19 cellular contexts compared by ENCODE assay signal in genomic region chr21:41294548-41295231, GRCh38. TPM values are rescaled to one million over a fixed set of nuclear protein-coding genes. Genes with fewer than 3 reads are reported as not detected.
"Had no signal": no experiment of that assay in that cellular context is flagged by ENCODE, and none has a peak within 500 bp of the region (broad histone marks: within the 10 kb centered on the region; RNA-seq: fewer than 3 reads in every experiment).

No MANE protein-coding gene starts in this region.

- ATAC-seq: gastrocnemius medialis; left ventricle myocardium superior; right cardiac atrium; stimulated activated naive CD8-positive, alpha-beta T cell treated with anti-CD3 and anti-CD28 coated beads, Interleukin-15, Interleukin-2, amounts not matched to agents 100 U/mL and 50 U/mL, for 24 hours had no signal

- H3K4me1 ChIP-seq: ascending aorta, gastrocnemius medialis, neural progenitor cell, prostate gland had no signal

- H3K27me3 ChIP-seq: ascending aorta, neural progenitor cell had no signal

- H3K9me3 ChIP-seq: ascending aorta, gastrocnemius medialis, prostate gland had no signal

- H3K36me3 ChIP-seq: ascending aorta, gastrocnemius medialis, neural progenitor cell, prostate gland, tibial artery had no signal

- DNase-seq: activated CD4-positive, alpha-beta T cell treated with anti-CD3 and anti-CD28 coated beads, Interleukin-2, amount 10 ng/mL, durations not matched to agents 24 days and 14 days; activated CD8-positive, alpha-beta memory T cell treated with anti-CD3 and anti-CD28 coated beads, Interleukin-2, amount 50 U/mL, for 4 hours; activated effector memory CD4-positive, alpha-beta T cell treated with Interleukin-2 at 50 U/mL for 16 hours; activated naive CD4-positive, alpha-beta T cell treated with anti-CD3 and anti-CD28 coated beads, Interleukin-2, amount 50 U/mL, for 16 hours; activated T-cell treated with anti-CD3 and anti-CD28 coated beads, Interleukin-2, amount 50 U/mL, for 48 hours; gastrocnemius medialis; left ventricle myocardium superior; naive B cell; right cardiac atrium; stimulated activated naive CD8-positive, alpha-beta T cell treated with anti-CD3 and anti-CD28 coated beads, Interleukin-15, Interleukin-2, amounts not matched to agents 100 U/mL and 50 U/mL, for 24 hours; substantia nigra; T-helper 9 cell; tibial artery had no signal

- H3K4me3 ChIP-seq: ascending aorta, coronary artery, gastrocnemius medialis, neural progenitor cell, prostate gland, tibial artery had no signal

- H3K27ac ChIP-seq: ascending aorta, coronary artery, gastrocnemius medialis, neural progenitor cell, prostate gland, tibial artery had no signal

RNA-seq across cellular contexts. Expression of gene FAM3B, which starts 21.9 kb away (rescaled TPM):
- total RNA-seq: activated CD4-positive, alpha-beta T cell treated with anti-CD3 and anti-CD28 coated beads, Interleukin-2, amount 10 ng/mL, durations not matched to agents 24 days and 14 days; ascending aorta; gastrocnemius medialis; left ventricle myocardium superior; osteoblast; skeletal muscle tissue had no signal
